8 cellular contexts compared by ENCODE assay signal in the genomic region with DNA sequence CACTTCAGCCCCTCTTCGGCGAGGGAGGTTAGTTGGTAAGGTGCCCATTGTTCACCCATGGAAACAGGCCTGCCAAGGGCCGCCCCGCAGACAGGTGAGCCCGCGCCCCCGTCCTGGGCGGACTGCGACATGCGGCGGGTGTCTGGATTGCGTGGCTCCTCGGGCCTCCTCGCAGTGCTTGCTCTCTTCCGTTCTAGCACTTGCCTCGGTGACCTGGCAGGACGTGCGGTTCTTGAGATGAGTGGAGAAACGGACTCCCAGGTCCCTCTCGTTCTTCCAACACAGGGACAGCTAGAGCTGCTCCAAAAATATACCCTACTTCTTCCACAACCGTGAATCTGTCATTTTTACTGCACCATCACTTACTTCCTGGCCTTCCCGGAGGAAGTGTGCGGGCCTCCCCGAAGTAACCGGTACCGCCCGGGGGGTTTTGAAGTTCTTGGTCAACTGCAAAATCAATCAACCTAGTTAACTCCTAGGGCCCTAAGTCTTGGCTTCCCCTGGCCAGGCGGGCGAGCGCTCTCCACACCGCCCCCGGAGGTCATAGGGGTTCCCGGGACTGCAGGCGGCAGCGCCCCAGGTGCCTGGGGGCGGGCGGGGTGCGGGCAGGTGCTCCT. TPM values are rescaled to one million over a fixed set of nuclear protein-coding genes. Genes with fewer than 3 reads are reported as not detected.
DNase-seq lines count a peak whose midpoint lies in the region; ATAC-seq lines count a peak whose summit lies in the region.

No MANE protein-coding gene starts in this region.

- H3K4me3 Mint-ChIP-seq in activated CD4-positive, alpha-beta memory T cell treated with anti-CD3 and anti-CD28 coated beads for 36 hours = peak overlapping the region; percentile 90
- peak overlapping the region; percentile 82 to 97 for H3K4me3 Mint-ChIP-seq in effector memory CD8-positive, alpha-beta T cell
- peak overlapping the region; percentile 93 to 98 (median 94) for H3K4me3 Mint-ChIP-seq in naive B cell
- H3K4me3 Mint-ChIP-seq in stimulated activated naive CD8-positive, alpha-beta T cell treated with anti-CD3 and anti-CD28 coated beads, Interleukin-15, Interleukin-2, amounts not matched to agents 100 ng/mL and 50 ng/mL, for 24 hours = peak overlapping the region; percentile 89

- ATAC-seq in Right ventricle myocardium inferior (no peak), HG03558 (IDR thresholded peaks at IDR 0.05; ENCODE audit: extremely low read depth, unreplicated experiment) (peak; percentile 15), naive B cell (ENCODE audit: low read depth in 2 of 2) (peak; percentile 17 to 26)
- peak; percentile 18 for ATAC-seq in effector memory CD8-positive, alpha-beta T cell (replicated peaks)

- peak; percentile 70 for DNase-seq in Right ventricle myocardium inferior (ENCODE audit: missing footprints)
- no peak for DNase-seq in cardiac septum (ENCODE audit: low spot score)
- DNase-seq in activated CD4-positive, alpha-beta memory T cell treated with anti-CD3 and anti-CD28 coated beads for 36 hours = peak; percentile 76
- peak; percentile 19 to 35 (median 33) for DNase-seq in effector memory CD8-positive, alpha-beta T cell
- DNase-seq in naive B cell = peak; percentile 42
- no peak for DNase-seq in AG08396 (ENCODE audit: low spot score)

- H3K9me3 Mint-ChIP-seq in activated CD4-positive, alpha-beta memory T cell treated with anti-CD3 and anti-CD28 coated beads for 36 hours = no peaks in the 10 kb centered on the region
- H3K9me3 Mint-ChIP-seq in effector memory CD8-positive, alpha-beta T cell = no peaks in the 10 kb centered on the region
- H3K9me3 Mint-ChIP-seq in naive B cell = peaks cover 0 to 1% (median 0%) of the 10 kb centered on the region in 7 donors
- no peaks in the 10 kb centered on the region for H3K9me3 Mint-ChIP-seq in stimulated activated naive CD8-positive, alpha-beta T cell treated with anti-CD3 and anti-CD28 coated beads, Interleukin-15, Interleukin-2, amounts not matched to agents 100 ng/mL and 50 ng/mL, for 24 hours

- peak overlapping the region; percentile 97 for H3K27ac Mint-ChIP-seq in activated CD4-positive, alpha-beta memory T cell treated with anti-CD3 and anti-CD28 coated beads for 36 hours
- peak overlapping the region; percentile 95 to 97 for H3K27ac Mint-ChIP-seq in effector memory CD8-positive, alpha-beta T cell
- H3K27ac Mint-ChIP-seq in naive B cell = peak overlapping the region; percentile 95 to 98 (median 96)
- peak overlapping the region; percentile 95 for H3K27ac Mint-ChIP-seq in stimulated activated naive CD8-positive, alpha-beta T cell treated with anti-CD3 and anti-CD28 coated beads, Interleukin-15, Interleukin-2, amounts not matched to agents 100 ng/mL and 50 ng/mL, for 24 hours

- intact Hi-C loops in Right ventricle myocardium inferior (cut with DNase I) = loop anchor here (10.0 kb wide), 1 partner anchor 599 kb away; a partner anchor contains a TSS
- intact Hi-C loops in cardiac septum (cut with DNase I) = loop anchor here (10.0 kb wide), 1 partner anchor 579 kb away; no protein-coding TSS in a partner anchor
- intact Hi-C loops in activated CD4-positive, alpha-beta memory T cell treated with anti-CD3 and anti-CD28 coated beads for 36 hours (cut with micrococcal nuclease) = loop anchor here (1.0 to 10.0 kb wide), 6 partner anchors 67 to 601 kb away; a partner anchor contains a TSS

- H3K4me1 Mint-ChIP-seq in activated CD4-positive, alpha-beta memory T cell treated with anti-CD3 and anti-CD28 coated beads for 36 hours (ENCODE audit: low read depth) = peaks cover 30% of the 10 kb centered on the region
- peaks cover 25 to 40% of the 10 kb centered on the region in 2 donors for H3K4me1 Mint-ChIP-seq in effector memory CD8-positive, alpha-beta T cell (ENCODE audit: low read depth in 2 of 2)
- H3K4me1 Mint-ChIP-seq in naive B cell = peaks cover 18 to 34% (median 30%) of the 10 kb centered on the region in 3 donors
- peaks cover 35% of the 10 kb centered on the region for H3K4me1 Mint-ChIP-seq in stimulated activated naive CD8-positive, alpha-beta T cell treated with anti-CD3 and anti-CD28 coated beads, Interleukin-15, Interleukin-2, amounts not matched to agents 100 ng/mL and 50 ng/mL, for 24 hours (ENCODE audit: low read depth)

- H3K36me3 Mint-ChIP-seq in activated CD4-positive, alpha-beta memory T cell treated with anti-CD3 and anti-CD28 coated beads for 36 hours = no peaks in the 10 kb centered on the region
- H3K36me3 Mint-ChIP-seq in effector memory CD8-positive, alpha-beta T cell (ENCODE audit: insufficient read depth) = peaks cover 22% of the 10 kb centered on the region
- H3K36me3 Mint-ChIP-seq in naive B cell = no peaks in the 10 kb centered on the region
- no peaks in the 10 kb centered on the region for H3K36me3 Mint-ChIP-seq in stimulated activated naive CD8-positive, alpha-beta T cell treated with anti-CD3 and anti-CD28 coated beads, Interleukin-15, Interleukin-2, amounts not matched to agents 100 ng/mL and 50 ng/mL, for 24 hours (ENCODE audit: low read depth)

- POLR2A ChIA-PET in activated CD4-positive, alpha-beta memory T cell treated with anti-CD3 and anti-CD28 coated beads for 36 hours (lab: Charles Lee) = interaction anchor here (1.3 kb wide), 1 partner anchor 15 kb away, joined by 3 read pairs; no protein-coding TSS in a partner anchor

- H3K27me3 Mint-ChIP-seq in activated CD4-positive, alpha-beta memory T cell treated with anti-CD3 and anti-CD28 coated beads for 36 hours = no peaks in the 10 kb centered on the region
- no peaks in the 10 kb centered on the region for H3K27me3 Mint-ChIP-seq in effector memory CD8-positive, alpha-beta T cell
- peaks cover 0 to 5% (median 0%) of the 10 kb centered on the region in 3 donors for H3K27me3 Mint-ChIP-seq in naive B cell
- no peaks in the 10 kb centered on the region for H3K27me3 Mint-ChIP-seq in stimulated activated naive CD8-positive, alpha-beta T cell treated with anti-CD3 and anti-CD28 coated beads, Interleukin-15, Interleukin-2, amounts not matched to agents 100 ng/mL and 50 ng/mL, for 24 hours

- CTCF ChIA-PET in activated CD4-positive, alpha-beta memory T cell treated with anti-CD3 and anti-CD28 coated beads for 36 hours (lab: Charles Lee) = no interaction called here

RNA-seq across cellular contexts. Expression of a gene that starts 0.7 kb away (rescaled TPM):
- 41.5 TPM for total RNA-seq in Right ventricle myocardium inferior
- total RNA-seq in cardiac septum = 37.0 TPM
- 10 to 100 TPM; 33.3 to 33.4 TPM for total RNA-seq in activated CD4-positive, alpha-beta memory T cell treated with anti-CD3 and anti-CD28 coated beads for 36 hours
- 1 to 10 TPM; 4.6 to 9.5 (median 7.5) TPM for polyA plus RNA-seq in naive B cell (ENCODE audit: low read depth in 6 of 6)

Comparison
In these comparisons a context has a peak if more than half of its experiments do, and no peak if none do; other contexts are left out.
1. DNase-seq: peak in Right ventricle myocardium inferior (single experiment), activated CD4-positive, alpha-beta memory T cell treated with anti-CD3 and anti-CD28 coated beads for 36 hours (single experiment), effector memory CD8-positive, alpha-beta T cell (3 of 3) and naive B cell (single experiment); none in cardiac septum (single experiment) and AG08396 (single experiment).
2. Peak in every context shown above with its lines, with median percentiles within 50 percentile points of each other: H3K27ac Mint-ChIP-seq and H3K4me3 Mint-ChIP-seq.